In the genomic region with DNA sequence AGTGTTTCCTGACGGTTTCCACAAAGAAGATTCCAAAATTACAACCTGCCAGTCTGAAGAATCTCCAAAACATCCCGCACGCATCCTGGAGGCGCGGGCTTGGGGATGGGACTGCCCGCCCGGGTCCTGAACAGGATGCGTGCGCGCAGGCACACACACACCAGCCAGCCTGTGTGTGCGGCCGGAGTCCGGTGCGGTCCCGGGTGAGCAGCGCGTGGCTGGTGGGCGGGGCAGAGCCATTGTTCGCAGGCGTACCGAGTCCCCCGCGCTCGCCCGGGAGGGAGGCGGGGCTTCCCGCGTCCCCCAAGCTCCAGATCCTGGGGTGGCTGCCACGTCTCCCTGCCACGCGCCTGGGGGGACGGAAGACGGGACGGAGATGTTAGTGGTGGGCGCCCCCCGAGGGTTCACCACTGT, we compare ENCODE assay signal across 8 cellular contexts. TPM values are rescaled to one million over a fixed set of nuclear protein-coding genes. Genes with fewer than 3 reads are reported as not detected.
DNase-seq lines count a peak whose midpoint lies in the region; ATAC-seq and TF ChIP-seq lines count a peak whose summit lies in the region.

No MANE protein-coding gene starts in this region.

- ATAC-seq in GM18511 (IDR thresholded peaks at IDR 0.05; ENCODE audit: unreplicated experiment) = peak; percentile 66
- peak; percentile 30 for ATAC-seq in HG03039 (IDR thresholded peaks at IDR 0.05; ENCODE audit: unreplicated experiment)
- ATAC-seq in activated CD8-positive, alpha-beta T cell treated with anti-CD3 and anti-CD28 coated beads, Interleukin-2, amount 10 ng/mL, durations not matched to agents 7 days and 5 days = peak; percentile 70

- TF ChIP-seq CTCF in A673 (conservative IDR thresholded peaks at IDR 0.05; ENCODE audit: low read depth, low read length) = no peak

- peak overlapping the region; percentile 94 for H3K27ac ChIP-seq in A673 (ENCODE audit: low read depth, low read length, poor library complexity, severe bottlenecking)
- peak overlapping the region; percentile 97 for H3K27ac ChIP-seq in mesodermal cell (ENCODE audit: low read depth, low read length, severe bottlenecking)

- peaks cover 61% of the 10 kb centered on the region for H3K4me1 Mint-ChIP-seq in activated CD8-positive, alpha-beta T cell treated with anti-CD3 and anti-CD28 coated beads, Interleukin-2, amount 10 ng/mL, durations not matched to agents 7 days and 5 days (ENCODE audit: low read depth)

- H3K27me3 Mint-ChIP-seq in activated CD8-positive, alpha-beta T cell treated with anti-CD3 and anti-CD28 coated beads, Interleukin-2, amount 10 ng/mL, durations not matched to agents 7 days and 5 days (ENCODE audit: low read depth) = no peaks in the 10 kb centered on the region

- peak overlapping the region; percentile 90 for H3K27ac Mint-ChIP-seq in activated CD8-positive, alpha-beta T cell treated with anti-CD3 and anti-CD28 coated beads, Interleukin-2, amount 10 ng/mL, durations not matched to agents 7 days and 5 days

- H3K4me1 ChIP-seq in A673 (ENCODE audit: insufficient read depth, low read length, poor library complexity, severe bottlenecking) = peaks cover 21% of the 10 kb centered on the region
- peaks cover 5% of the 10 kb centered on the region for H3K4me1 ChIP-seq in endocrine pancreas (ENCODE audit: control insufficient read depth, insufficient read depth, low read length)
- H3K4me1 ChIP-seq in mesodermal cell (ENCODE audit: control insufficient read depth, insufficient read depth, low read length, poor library complexity, severe bottlenecking) = peaks cover 30% of the 10 kb centered on the region

- no TSS peak for BruUV-seq in A673 (replicated peaks; lab: Mats Ljungman, UMichigan)

- POLR2A ChIA-PET in A673 (lab: Charles Lee; ENCODE audit: low non-redundant PET) = interaction anchor here (0.6 to 1.0 kb wide), 6 partner anchors 19 to 1100 kb away, joined by 3 to 23 read pairs (median 10); no protein-coding TSS in a partner anchor
- POLR2A ChIA-PET in activated CD8-positive, alpha-beta T cell treated with anti-CD3 and anti-CD28 coated beads, Interleukin-2, amount 10 ng/mL, durations not matched to agents 7 days and 5 days (lab: Charles Lee) = interaction anchor here (0.8 to 5.8 kb wide), 7 partner anchors 16 to 170 kb away, joined by 3 to 43 read pairs (median 5); partner anchors contain the start of gene PKD2L1

- CTCF ChIA-PET in A673 (lab: Charles Lee) = interaction anchor here (0.6 to 1.2 kb wide), 5 partner anchors 84 to 666 kb away, joined by 3 to 22 read pairs (median 7); no protein-coding TSS in a partner anchor
- CTCF ChIA-PET in activated CD8-positive, alpha-beta T cell treated with anti-CD3 and anti-CD28 coated beads, Interleukin-2, amount 10 ng/mL, durations not matched to agents 7 days and 5 days (lab: Charles Lee) = interaction anchor here (0.7 to 24.9 kb wide), 12 partner anchors 8 to 189 kb away, joined by 3 to 311 read pairs (median 13); partner anchors contain the start of gene HIF1AN

- H3K9ac ChIP-seq in endocrine pancreas (ENCODE audit: control insufficient read depth, insufficient read depth, low read length) = peak overlapping the region; percentile 35

- H3K4me3 ChIP-seq in A673 (ENCODE audit: low read depth, low read length, poor library complexity, severe bottlenecking) (peak overlapping the region; percentile 93), endocrine pancreas (ENCODE audit: control insufficient read depth, insufficient read depth, low read length) (peak overlapping the region; percentile 51), mesodermal cell (ENCODE audit: extremely low read depth, insufficient read depth, low read length, poor library complexity, severe bottlenecking) (peak overlapping the region; percentile 95)

- peaks cover 39% of the 10 kb centered on the region for H3K36me3 Mint-ChIP-seq in activated CD8-positive, alpha-beta T cell treated with anti-CD3 and anti-CD28 coated beads, Interleukin-2, amount 10 ng/mL, durations not matched to agents 7 days and 5 days (ENCODE audit: low read depth)

- intact Hi-C loops in A673 (cut with micrococcal nuclease; ENCODE audit: unreplicated experiment) = loop anchor here (10.0 kb wide), 1 partner anchor 492 kb away; no protein-coding TSS in a partner anchor

- WGBS in mesodermal cell (ENCODE audit: insufficient coverage in 2 of 2), 2 experiments = 0 to 1% methylated on average over 28 to 31 of the region's 36 CpGs

- H3K4me3 Mint-ChIP-seq in activated CD8-positive, alpha-beta T cell treated with anti-CD3 and anti-CD28 coated beads, Interleukin-2, amount 10 ng/mL, durations not matched to agents 7 days and 5 days = peak overlapping the region; percentile 96

- H3K9me3 Mint-ChIP-seq in activated CD8-positive, alpha-beta T cell treated with anti-CD3 and anti-CD28 coated beads, Interleukin-2, amount 10 ng/mL, durations not matched to agents 7 days and 5 days (ENCODE audit: insufficient read depth) = no peaks in the 10 kb centered on the region

- H3K9me3 ChIP-seq in A673 (ENCODE audit: low read depth, low read length, poor library complexity, severe bottlenecking) (no peaks in the 10 kb centered on the region), endocrine pancreas (ENCODE audit: control insufficient read depth, low read length) (no peaks in the 10 kb centered on the region), mesodermal cell (ENCODE audit: control insufficient read depth, low read length) (no peaks in the 10 kb centered on the region)

- DNase-seq in A673 (ENCODE audit: low spot score) = peak; percentile 88
- DNase-seq in NCI-H226 = peak; percentile 75
- DNase-seq in activated CD8-positive, alpha-beta T cell treated with anti-CD3 and anti-CD28 coated beads, Interleukin-2, amount 10 ng/mL, durations not matched to agents 7 days and 5 days = peak; percentile 86
- peak; percentile 38 for DNase-seq in stimulated activated CD8-positive, alpha-beta memory T cell treated with anti-CD3 and anti-CD28 coated beads, Interleukin-15, amount 100 ng/mL, for 24 hours (ENCODE audit: low read depth)

- H3K27me3 ChIP-seq in A673 (replicated peaks; ENCODE audit: insufficient read depth, low read depth, low read length, poor library complexity) = no peaks in the 10 kb centered on the region
- no peaks in the 10 kb centered on the region for H3K27me3 ChIP-seq in endocrine pancreas (ENCODE audit: control insufficient read depth, insufficient read depth, low read length)

- peaks cover 34% of the 10 kb centered on the region for H3K36me3 ChIP-seq in A673 (ENCODE audit: insufficient read depth, low read length, poor library complexity, severe bottlenecking)
- H3K36me3 ChIP-seq in endocrine pancreas (ENCODE audit: control insufficient read depth, insufficient read depth, low read length) = no peaks in the 10 kb centered on the region
- peaks cover 40% of the 10 kb centered on the region for H3K36me3 ChIP-seq in mesodermal cell (ENCODE audit: control insufficient read depth, insufficient read depth, low read length)

RNA-seq across cellular contexts. Expression of gene SCD, which starts 0.7 kb away (rescaled TPM):
- total RNA-seq in A673 (2021) = 519 and 559 TPM in 2 replicates
- total RNA-seq in activated CD8-positive, alpha-beta T cell treated with anti-CD3 and anti-CD28 coated beads, Interleukin-2, amount 10 ng/mL, durations not matched to agents 7 days and 5 days = 100 to 1,000 TPM; 239 to 240 TPM
- 627 TPM for polyA plus RNA-seq in mesodermal cell (2013, experiment 1 of 2)
- 566 TPM for polyA plus RNA-seq in mesodermal cell (2013, experiment 2 of 2)

RNA-seq across cellular contexts. Expression of gene PKD2L1, which starts 16.3 kb away (rescaled TPM):
- not detected in 2 replicates for total RNA-seq in A673 (2021)
- total RNA-seq in activated CD8-positive, alpha-beta T cell treated with anti-CD3 and anti-CD28 coated beads, Interleukin-2, amount 10 ng/mL, durations not matched to agents 7 days and 5 days = under 1 TPM; 0.10 to 0.68 TPM
- not detected for polyA plus RNA-seq in mesodermal cell (2013, experiment 1 of 2)
- polyA plus RNA-seq in mesodermal cell (2013, experiment 2 of 2) = not detected

RNA-seq across cellular contexts. Expression of gene BLOC1S2, which starts 59.9 kb away (rescaled TPM):
- total RNA-seq in A673 (2021) = 48.4 and 52.5 TPM in 2 replicates
- 10 to 100 TPM; 49.9 to 54.6 TPM for total RNA-seq in activated CD8-positive, alpha-beta T cell treated with anti-CD3 and anti-CD28 coated beads, Interleukin-2, amount 10 ng/mL, durations not matched to agents 7 days and 5 days
- 63.1 TPM for polyA plus RNA-seq in mesodermal cell (2013, experiment 1 of 2)
- 64.3 TPM for polyA plus RNA-seq in mesodermal cell (2013, experiment 2 of 2)

Comparison
In these comparisons a context has a peak if more than half of its experiments do, and no peak if none do; other contexts are left out.
1. Peak in every context shown above with its lines: DNase-seq, ATAC-seq, H3K4me3 ChIP-seq and H3K27ac ChIP-seq.
2. DNase-seq: peak in every context shown above with its lines; median percentile 88 in A673; 86 in activated CD8-positive, alpha-beta T cell treated with anti-CD3 and anti-CD28 coated beads, Interleukin-2, amount 10 ng/mL, durations not matched to agents 7 days and 5 days; 75 in NCI-H226; 38 in stimulated activated CD8-positive, alpha-beta memory T cell treated with anti-CD3 and anti-CD28 coated beads, Interleukin-15, amount 100 ng/mL, for 24 hours.